Comparison of ENCODE assay signal across 21 cellular contexts in the genomic region with DNA sequence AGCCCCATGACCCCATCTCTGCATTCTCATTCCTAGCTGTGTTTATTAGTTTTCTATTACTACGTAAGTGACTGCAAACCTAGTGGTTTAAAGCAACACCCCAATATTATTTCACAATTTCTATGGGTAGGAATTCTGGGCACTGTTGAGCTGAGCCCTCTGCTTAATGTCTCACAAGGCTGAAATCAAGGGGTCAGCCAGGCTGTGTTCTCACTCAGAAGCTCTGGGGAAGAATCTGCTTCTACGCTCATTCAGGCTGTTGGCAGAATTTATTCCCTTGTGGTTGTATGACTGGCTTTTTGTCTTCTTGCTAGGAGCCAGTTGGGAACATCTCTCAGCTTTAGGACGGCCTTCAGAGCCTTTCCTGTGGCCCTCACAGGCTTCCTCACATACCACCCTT.
DNase-seq lines count a peak whose midpoint lies in the region; ATAC-seq and TF ChIP-seq lines count a peak whose summit lies in the region.
"Had no signal": no experiment of that assay in that cellular context is flagged by ENCODE, and none has a peak within 500 bp of the region (broad histone marks: within the 10 kb centered on the region; RNA-seq: fewer than 3 reads in every experiment).

No MANE protein-coding gene starts in this region.

- H3K9me3 ChIP-seq in left ventricle myocardium inferior (replicated peaks) (peaks cover 17% of the 10 kb centered on the region), tibial artery (no peaks in the 10 kb centered on the region)

- DNase-seq in Right ventricle myocardium superior (no peak), left ventricle myocardium inferior (no peak), fibroblast of gingiva (ENCODE audit: low read depth) (peak; percentile 15), mucosa of gallbladder (ENCODE audit: low spot score) (peak; percentile 38), tibial artery (peak; percentile 77 to 79), midbrain (lab: John Stamatoyannopoulos, UW) (no peak), ureter (ENCODE audit: low spot score) (no peak)
- no peak for DNase-seq in stimulated activated CD4-positive, alpha-beta T cell treated with anti-CD3 and anti-CD28 coated beads, Interleukin-2, amount 100 ng/mL, for 48 hours
- DNase-seq: CD4-positive, CD25-positive, alpha-beta regulatory T cell; DMS53; NCI-H1092; NCI-H1417 treated with DMSO at 0.1 percent for 48 hours; NCI-H1694 treated with DMSO at 0.1 percent for 48 hours; NCI-H2081; NCI-H2227 treated with DMSO at 0.1 percent for 48 hours; NCI-H510A; NCI-H69; SIG-M5 had no signal

- H3K27ac ChIP-seq in left ventricle myocardium inferior (replicated peaks) (no peak overlapping the region), tibial artery (no peak overlapping the region)
- H3K27ac ChIP-seq: BLaER1, HL-60, RWPE1 had no signal

- peak; percentile 85 for ATAC-seq in Right ventricle myocardium superior (ENCODE audit: poor library complexity)

- H3K27me3 ChIP-seq in left ventricle myocardium inferior (ENCODE audit: low read depth) (no peaks in the 10 kb centered on the region), tibial artery (no peaks in the 10 kb centered on the region)
- H3K27me3 ChIP-seq: BLaER1 had no signal

- no peaks in the 10 kb centered on the region for H3K36me3 ChIP-seq in left ventricle myocardium inferior
- no peaks in the 10 kb centered on the region for H3K36me3 ChIP-seq in tibial artery
- H3K36me3 ChIP-seq: BLaER1 had no signal

- TF ChIP-seq CTCF in left ventricle myocardium inferior (IDR thresholded peaks at IDR 0.05; ENCODE audit: borderline replicate concordance) (no peak), tibial artery (IDR thresholded peaks at IDR 0.05) (no peak)

- intact Hi-C loops in Right ventricle myocardium superior (cut with DNase I) (no loop called here), left ventricle myocardium inferior (cut with micrococcal nuclease) (no loop called here), tibial artery (cut with DNase I; ENCODE audit: low total_unique reads) (no loop called here)

- no peak overlapping the region for H3K4me3 ChIP-seq in left ventricle myocardium inferior
- H3K4me3 ChIP-seq in tibial artery, result no peak overlapping the region
- H3K4me3 ChIP-seq: BLaER1 had no signal

- no peaks in the 10 kb centered on the region for H3K4me1 ChIP-seq in left ventricle myocardium inferior
- H3K4me1 ChIP-seq in tibial artery, result no peaks in the 10 kb centered on the region
- H3K4me1 ChIP-seq: BLaER1 had no signal

Comparison
In these comparisons a context has a peak if more than half of its experiments do, and no peak if none do; other contexts are left out.
1. DNase-seq: peak in fibroblast of gingiva (single experiment), mucosa of gallbladder (single experiment) and tibial artery (2 of 2); none in Right ventricle myocardium superior (single experiment), left ventricle myocardium inferior (single experiment), midbrain (single experiment), stimulated activated CD4-positive, alpha-beta T cell treated with anti-CD3 and anti-CD28 coated beads, Interleukin-2, amount 100 ng/mL, for 48 hours (0 of 2) and ureter (single experiment).